Comparison of ENCODE assay signal across 1 cellular context in genomic region chr7:22823142-22823497, GRCh38.
TF ChIP-seq lines count a peak whose summit lies in the region.

No MANE protein-coding gene starts in this region.

TF ChIP-seq in H1, 55 proteins besides CTCF, POLR2A, EP300 and RAD21 (continued from another document):
- no peak for TF ChIP-seq USF2 (IDR thresholded peaks at IDR 0.05; ENCODE audit: low read length)
- no peak for TF ChIP-seq MAX (IDR thresholded peaks at IDR 0.05)
- no peak for TF ChIP-seq RXRA (IDR thresholded peaks at IDR 0.05; ENCODE audit: insufficient read depth, low read depth, low read length)
- TF ChIP-seq CHD1 (IDR thresholded peaks at IDR 0.05; ENCODE audit: low read depth, low read length), result no peak
- TF ChIP-seq SUZ12 (IDR thresholded peaks at IDR 0.05; ENCODE audit: low read length), result no peak
- no peak for TF ChIP-seq BACH1 (IDR thresholded peaks at IDR 0.05; ENCODE audit: low read length)
- no peak for TF ChIP-seq RBBP5 (IDR thresholded peaks at IDR 0.05; ENCODE audit: borderline replicate concordance, low read depth, low read length)
